ENCODE assay signal across 9 cellular contexts in genomic region chr4:18540349-18540748, GRCh38.
"Had no signal": no experiment of that assay in that cellular context is flagged by ENCODE, and none has a peak within 500 bp of the region (broad histone marks: within the 10 kb centered on the region; RNA-seq: fewer than 3 reads in every experiment).

No MANE protein-coding gene starts in this region.

- H3K4me3 Mint-ChIP-seq: IgD-negative memory B cell had no signal

- H3K9ac ChIP-seq: KMS-11 had no signal

- DNase-seq: IMR-90, KBM-7, KG1 had no signal

- H3K27ac Mint-ChIP-seq: IgD-negative memory B cell had no signal

- H3K4me1 Mint-ChIP-seq: IgD-negative memory B cell had no signal

- H3K4me2 ChIP-seq: KMS-11 had no signal

- FAIRE-seq: HepG2, HTR-8/SVneo, K562 had no signal

- H3K36me3 Mint-ChIP-seq: IgD-negative memory B cell had no signal

- H3K4me3 ChIP-seq: K562 had no signal

- ATAC-seq: HepG2, K562 had no signal

- H3K27me3 Mint-ChIP-seq: IgD-negative memory B cell had no signal

- H3K9me3 Mint-ChIP-seq: IgD-negative memory B cell had no signal

- H3K27ac ChIP-seq: HL-60, KMS-11 had no signal
